Comparison of ENCODE assay signal across 26 cellular contexts in the genomic region with DNA sequence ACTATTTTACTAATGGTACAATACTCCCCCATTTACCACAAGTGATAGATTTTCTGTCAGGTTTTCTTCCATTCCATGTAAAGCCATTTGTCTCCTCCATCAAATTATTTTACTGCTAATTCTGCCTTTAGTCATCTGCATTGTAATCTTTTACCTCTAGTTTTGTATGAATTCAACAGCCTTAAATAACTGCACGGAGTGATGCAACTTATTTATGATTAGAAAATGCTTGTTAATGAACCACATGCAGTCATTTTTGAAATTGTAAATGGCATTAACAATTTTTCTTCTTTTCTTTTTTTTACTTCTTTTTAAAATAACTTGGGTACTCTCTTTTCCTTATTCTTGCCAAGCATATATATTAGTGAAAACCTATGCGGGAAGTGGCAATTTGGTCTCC.
"Had no signal": no experiment of that assay in that cellular context is flagged by ENCODE, and none has a peak within 500 bp of the region (broad histone marks: within the 10 kb centered on the region; RNA-seq: fewer than 3 reads in every experiment).

No MANE protein-coding gene starts in this region.

- H3K9ac ChIP-seq: neural progenitor cell, parathyroid adenoma had no signal

- H3K27ac ChIP-seq: left ventricle myocardium inferior, neural progenitor cell, neutrophil, parathyroid adenoma, psoas muscle, sigmoid colon, spleen, stomach, testis, thyroid gland, transverse colon, upper lobe of left lung, vagina had no signal

- H3K4me2 ChIP-seq: neural progenitor cell had no signal

- H3K4me1 ChIP-seq: left ventricle myocardium inferior, neural progenitor cell, sigmoid colon, stomach, transverse colon, vagina had no signal

- H3K9me3 Mint-ChIP-seq: immature natural killer cell; nephron progenitor cell; stimulated activated effector memory CD8-positive, alpha-beta T cell treated with anti-CD3 and anti-CD28 coated beads, Interleukin-12 subunit alpha, Interleukin-12 subunit beta, amount 100 ng/mL, for 72 hours had no signal

- FAIRE-seq: islet of Langerhans, kidney, small intestine had no signal

- H3K4me3 Mint-ChIP-seq: immature natural killer cell; naive thymus-derived CD8-positive, alpha-beta T cell; neural progenitor cell; stimulated activated effector memory CD8-positive, alpha-beta T cell treated with anti-CD3 and anti-CD28 coated beads, Interleukin-12 subunit alpha, Interleukin-12 subunit beta, amount 100 ng/mL, for 72 hours had no signal

- DNase-seq: hippocampal formation; immature natural killer cell; kidney; left ventricle myocardium inferior; mesenchymal stem cell; naive thymus-derived CD8-positive, alpha-beta T cell; nephron progenitor cell; occipital lobe; psoas muscle; sigmoid colon; small intestine; spleen; stimulated activated CD4-positive, alpha-beta T cell treated with anti-CD3 and anti-CD28 coated beads, Interleukin-4, amount 100 ng/mL, for 24 hours; stimulated activated naive CD8-positive, alpha-beta T cell treated with anti-CD3 and anti-CD28 coated beads, Interleukin-15, Interleukin-2, amounts not matched to agents 100 U/mL and 50 U/mL, for 24 hours; stomach; transverse colon; upper lobe of left lung had no signal

- H3K27me3 ChIP-seq: neural progenitor cell, sigmoid colon, spleen, stomach, testis, thyroid gland, transverse colon, upper lobe of left lung, vagina had no signal

- H3K27ac Mint-ChIP-seq: neural progenitor cell; stimulated activated effector memory CD8-positive, alpha-beta T cell treated with anti-CD3 and anti-CD28 coated beads, Interleukin-12 subunit alpha, Interleukin-12 subunit beta, amount 100 ng/mL, for 72 hours had no signal

- H3K36me3 Mint-ChIP-seq: neural progenitor cell; stimulated activated effector memory CD8-positive, alpha-beta T cell treated with anti-CD3 and anti-CD28 coated beads, Interleukin-12 subunit alpha, Interleukin-12 subunit beta, amount 100 ng/mL, for 72 hours had no signal

- H3K79me2 ChIP-seq: parathyroid adenoma had no signal

- H2AFZ ChIP-seq: neural progenitor cell, parathyroid adenoma had no signal

- H3K36me3 ChIP-seq: left ventricle myocardium inferior, neural progenitor cell, neutrophil, sigmoid colon, spleen, stomach, thyroid gland, transverse colon, upper lobe of left lung, vagina had no signal

- H3K4me3 ChIP-seq: left ventricle myocardium inferior, lung, neural progenitor cell, psoas muscle, sigmoid colon, spleen, stomach, testis, thyroid gland, transverse colon, upper lobe of left lung, vagina had no signal

- H3K9me3 ChIP-seq: left ventricle myocardium inferior, neutrophil, psoas muscle, sigmoid colon, spleen, stomach, testis, thyroid gland, transverse colon, upper lobe of left lung, vagina had no signal

- H3K27me3 Mint-ChIP-seq: naive thymus-derived CD8-positive, alpha-beta T cell had no signal

- ATAC-seq: naive thymus-derived CD8-positive, alpha-beta T cell; stimulated activated effector memory CD8-positive, alpha-beta T cell treated with anti-CD3 and anti-CD28 coated beads, Interleukin-12 subunit alpha, Interleukin-12 subunit beta, amount 100 ng/mL, for 72 hours had no signal
